In the genomic region with DNA sequence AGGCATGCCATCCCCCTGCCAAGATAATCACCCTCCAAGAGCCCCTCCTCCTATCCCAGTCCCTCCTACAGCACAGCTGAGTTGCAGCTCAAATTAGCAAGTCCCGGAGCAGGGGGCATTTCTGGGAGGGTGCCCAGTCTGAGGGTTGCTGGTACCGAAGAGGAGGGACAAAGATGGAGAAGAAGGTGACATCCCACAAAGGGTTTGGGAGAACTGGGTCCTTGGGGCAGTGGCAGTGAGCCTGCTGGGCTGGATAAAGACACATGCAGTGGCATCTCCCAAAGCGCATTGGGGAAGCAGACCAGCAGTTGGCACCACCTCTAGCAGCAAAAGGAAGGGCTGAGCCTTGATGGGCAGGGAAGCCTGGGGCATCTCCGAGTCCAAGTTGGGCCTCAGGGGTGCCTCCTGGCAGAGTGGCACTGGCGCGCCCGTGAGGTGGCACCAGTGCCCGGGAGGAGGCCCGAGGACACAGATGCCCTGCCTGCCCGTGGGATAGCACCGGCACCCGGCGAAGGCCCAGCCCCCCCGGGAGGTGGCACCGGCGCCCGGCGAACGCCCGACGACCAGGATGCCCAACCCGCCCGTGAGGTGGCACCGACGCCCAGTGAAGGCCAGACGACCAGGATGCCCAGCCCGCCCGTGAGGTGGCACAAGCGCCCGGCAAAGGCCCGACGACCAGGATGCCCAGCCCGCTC, we compare ENCODE assay signal across 8 cellular contexts. TPM values are rescaled to one million over a fixed set of nuclear protein-coding genes. Genes with fewer than 3 reads are reported as not detected.
DNase-seq lines count a peak whose midpoint lies in the region; ATAC-seq and TF ChIP-seq lines count a peak whose summit lies in the region.

No MANE protein-coding gene starts in this region.

- H3K4me1 Mint-ChIP-seq in stimulated activated naive B cell treated with anti-CD40 and anti-IgM and Interleukin-4, amounts not matched to agents 10 μg/mL and 1 μg/mL and 100 μg/mL, for 72 hours = peaks cover 13 to 14% of the 10 kb centered on the region in 2 donors

- no peaks in the 10 kb centered on the region for H3K36me3 Mint-ChIP-seq in stimulated activated naive B cell treated with anti-CD40 and anti-IgM and Interleukin-4, amounts not matched to agents 10 μg/mL and 1 μg/mL and 100 μg/mL, for 72 hours

- H3K27ac ChIP-seq in breast epithelium = peak overlapping the region; percentile 98

- no peak for TF ChIP-seq CTCF in breast epithelium (IDR thresholded peaks at IDR 0.05)

- no peak for ATAC-seq in stimulated activated naive B cell treated with anti-CD40 and anti-IgM and Interleukin-4, amounts not matched to agents 10 μg/mL and 1 μg/mL and 100 μg/mL, for 72 hours (replicated peaks)
- no peak for ATAC-seq in HG03571 (IDR thresholded peaks at IDR 0.05; ENCODE audit: unreplicated experiment)

- H3K4me1 ChIP-seq in NT2/D1 (ENCODE audit: insufficient read depth, insufficient read length) (no peaks in the 10 kb centered on the region), breast epithelium (peaks cover 0 to 12% of the 10 kb centered on the region in 2 donors)

- H3K9me3 Mint-ChIP-seq in stimulated activated naive B cell treated with anti-CD40 and anti-IgM and Interleukin-4, amounts not matched to agents 10 μg/mL and 1 μg/mL and 100 μg/mL, for 72 hours = no peaks in the 10 kb centered on the region

- peak overlapping the region; percentile 82 for H3K27ac Mint-ChIP-seq in stimulated activated naive B cell treated with anti-CD40 and anti-IgM and Interleukin-4, amounts not matched to agents 10 μg/mL and 1 μg/mL and 100 μg/mL, for 72 hours

- DNase-seq in Caki2 (ENCODE audit: low read depth) (peak; percentile 36), NT2/D1 (ENCODE audit: low read depth, low spot score) (no peak), breast epithelium (ENCODE audit: low spot score in 2 of 2) (peak in 1 of 2 donors; percentile 35), kidney glomerular epithelial cell (lab: John Stamatoyannopoulos, UW) (peak; percentile 23), inferior parietal cortex (ENCODE audit: extremely low spot score) (no peak)
- DNase-seq in stimulated activated naive B cell treated with anti-CD40 and anti-IgM and Interleukin-4, amounts not matched to agents 10 μg/mL and 1 μg/mL and 100 μg/mL, for 72 hours = peak; percentile 13
- DNase-seq in stimulated activated CD4-positive, alpha-beta T cell treated with anti-CD3 and anti-CD28 coated beads, Interleukin-4, amount 100 ng/mL, for 24 hours = no peak

- H3K4me3 ChIP-seq in NT2/D1 (ENCODE audit: insufficient read length, low read depth) (peak overlapping the region; percentile 60), breast epithelium (peak overlapping the region; percentile 84 to 98 (median 96))

- TF ChIP-seq POLR2A in breast epithelium (IDR thresholded peaks at IDR 0.05) = no peak

- H3K27me3 ChIP-seq in NT2/D1 (ENCODE audit: insufficient read depth, insufficient read length) (peaks cover 3% of the 10 kb centered on the region), breast epithelium (no peaks in the 10 kb centered on the region)

- peak overlapping the region; percentile 72 for H3K9ac ChIP-seq in NT2/D1 (ENCODE audit: insufficient read length, low read depth)

- H3K36me3 ChIP-seq in NT2/D1 (ENCODE audit: insufficient read depth, insufficient read length, low read length) = no peaks in the 10 kb centered on the region
- H3K36me3 ChIP-seq in breast epithelium = no peaks in the 10 kb centered on the region

- H3K4me3 Mint-ChIP-seq in stimulated activated naive B cell treated with anti-CD40 and anti-IgM and Interleukin-4, amounts not matched to agents 10 μg/mL and 1 μg/mL and 100 μg/mL, for 72 hours = peak overlapping the region; percentile 96

- H3K9me3 ChIP-seq in NT2/D1 (ENCODE audit: insufficient read depth, low read length) (no peaks in the 10 kb centered on the region), breast epithelium (no peaks in the 10 kb centered on the region)

- intact Hi-C loops in breast epithelium (cut with DNase I; ENCODE audit: low total_unique reads) = no loop called here

- no peaks in the 10 kb centered on the region for H3K27me3 Mint-ChIP-seq in stimulated activated naive B cell treated with anti-CD40 and anti-IgM and Interleukin-4, amounts not matched to agents 10 μg/mL and 1 μg/mL and 100 μg/mL, for 72 hours

- in situ Hi-C loops in Caki2 (cut with HindIII; ENCODE audit: low pct_unique_long_range_greater_than_20kb, low sequenced_read_pairs) = no loop called here

RNA-seq across cellular contexts. Expression of gene TOM1L2, which starts 0.6 kb away (rescaled TPM):
- total RNA-seq in Caki2 (2014; rRNA removed; shearing (Covaris generic); ENCODE audit: low replicate concordance) = 4.3 and 6.4 TPM in 2 replicates
- total RNA-seq in breast epithelium = 10 to 100 TPM; 32.3 to 39.1 (median 36.4) TPM

RNA-seq across cellular contexts. Expression of gene DRC3, which starts 1.1 kb away (rescaled TPM):
- 0.03 TPM in 1 of 2 replicates, not detected in the other for total RNA-seq in Caki2 (2014; rRNA removed; shearing (Covaris generic); ENCODE audit: low replicate concordance)
- 10 to 100 TPM in 2 of 3 donors, under 1 TPM in 1; 0.96 to 18.0 (median 10.5) TPM for total RNA-seq in breast epithelium

Comparison
In these comparisons a context has a peak if more than half of its experiments do, and no peak if none do; other contexts are left out.
1. DNase-seq: peak in Caki2 (single experiment), kidney glomerular epithelial cell (single experiment) and stimulated activated naive B cell treated with anti-CD40 and anti-IgM and Interleukin-4, amounts not matched to agents 10 μg/mL and 1 μg/mL and 100 μg/mL, for 72 hours (single experiment); none in NT2/D1 (single experiment), stimulated activated CD4-positive, alpha-beta T cell treated with anti-CD3 and anti-CD28 coated beads, Interleukin-4, amount 100 ng/mL, for 24 hours (single experiment) and inferior parietal cortex (single experiment).